In the genomic region with DNA sequence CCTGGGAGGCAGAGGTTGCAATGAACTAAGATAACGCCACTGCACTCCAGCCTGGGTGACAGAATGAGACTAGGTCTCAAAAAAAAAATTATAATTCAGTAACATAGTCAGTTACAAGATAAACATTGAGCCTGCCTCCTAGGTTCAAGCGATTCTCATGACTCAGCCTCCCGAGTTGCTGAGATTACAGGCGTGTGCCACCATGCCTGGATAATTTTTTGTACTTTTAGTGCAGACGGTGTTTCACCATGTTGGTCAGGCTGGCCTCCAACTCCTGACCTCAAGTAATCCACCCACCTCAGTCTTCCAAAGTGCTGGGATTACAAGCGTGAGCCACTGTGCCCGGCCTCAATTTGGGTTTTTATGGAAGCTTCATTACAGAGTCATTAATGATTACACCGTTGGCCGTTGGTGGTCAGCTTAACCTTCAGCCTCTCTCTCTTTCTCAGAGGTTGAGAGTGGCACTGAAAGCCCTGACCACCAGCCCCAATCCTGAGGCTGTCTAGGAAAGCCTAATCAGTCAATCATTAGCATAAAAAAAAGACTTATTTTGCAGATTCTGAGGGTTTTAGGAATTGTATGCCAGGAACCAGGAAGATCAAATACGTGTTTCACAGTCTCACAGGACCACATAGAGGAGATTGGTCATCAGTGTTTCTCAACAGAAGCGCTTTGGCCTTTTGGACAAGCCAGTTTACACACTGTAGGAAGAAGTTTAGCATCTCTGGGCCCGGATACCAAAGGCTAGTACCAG, we compare ENCODE assay signal across 11 cellular contexts. TPM values are rescaled to one million over a fixed set of nuclear protein-coding genes. Genes with fewer than 3 reads are reported as not detected.
DNase-seq lines count a peak whose midpoint lies in the region; ATAC-seq and TF ChIP-seq lines count a peak whose summit lies in the region.
"Had no signal": no experiment of that assay in that cellular context is flagged by ENCODE, and none has a peak within 500 bp of the region (broad histone marks: within the 10 kb centered on the region; RNA-seq: fewer than 3 reads in every experiment).

No MANE protein-coding gene starts in this region.

- 75% methylated on average over 12 of the region's 12 CpGs for WGBS in liver
- 94% methylated on average over 12 of the region's 12 CpGs for WGBS in thyroid gland, 2 donors
- WGBS in spleen, 5 donors, result 88 to 95% (median 94%) methylated on average over 12 of the region's 12 CpGs

- no peaks in the 10 kb centered on the region for H3K79me2 ChIP-seq in HCT116 (ENCODE audit: insufficient read depth, low read length)

- no peaks in the 10 kb centered on the region for H3K4me1 Mint-ChIP-seq in activated T-helper 17 cell treated with anti-CD3 and anti-CD28 coated beads, Interleukin-2, amount 50 U/mL, for 72 hours

- H4K20me1 ChIP-seq in BLaER1 (no peaks in the 10 kb centered on the region), HCT116 (ENCODE audit: insufficient read depth) (no peaks in the 10 kb centered on the region)

- DNase-seq in HCT116 (ENCODE audit: low read depth, low spot score) (no peak), thyroid gland (no peak), spleen (no peak), SKM-1 (lab: John Stamatoyannopoulos, UW; ENCODE audit: unreplicated experiment) (no peak)
- DNase-seq: NCI-H2171; stimulated activated naive CD4-positive, alpha-beta T cell had no signal

- no peak overlapping the region for H3K27ac Mint-ChIP-seq in activated T-helper 17 cell treated with anti-CD3 and anti-CD28 coated beads, Interleukin-2, amount 50 U/mL, for 72 hours

- no peaks in the 10 kb centered on the region for H3K9me3 Mint-ChIP-seq in activated T-helper 17 cell treated with anti-CD3 and anti-CD28 coated beads, Interleukin-2, amount 50 U/mL, for 72 hours

- H3K27me3 Mint-ChIP-seq in activated T-helper 17 cell treated with anti-CD3 and anti-CD28 coated beads, Interleukin-2, amount 50 U/mL, for 72 hours, result no peaks in the 10 kb centered on the region

- H3K4me1 ChIP-seq in BLaER1 (peaks cover 31% of the 10 kb centered on the region), HCT116 (ENCODE audit: control insufficient read depth in 1 of 2, insufficient read depth in 2 of 2, low read length in 2 of 2) (peaks cover 6 to 10% of the 10 kb centered on the region in 2 experiments; a peak in 3 of 4 replicates), liver (ENCODE audit: control insufficient read depth in 4 of 4, insufficient read depth in 4 of 4, low read length in 3 of 4) (peaks cover 0 to 7% (median 3%) of the 10 kb centered on the region in 4 donors), thyroid gland (no peaks in the 10 kb centered on the region), spleen (peaks cover 4 to 45% (median 26%) of the 10 kb centered on the region in 6 donors)

- H3K9me2 ChIP-seq in HCT116 (ENCODE audit: insufficient read depth), result no peaks in the 10 kb centered on the region

- TF ChIP-seq CTCF in HCT116 (IDR thresholded peaks at IDR 0.05 in 2 of 3, conservative IDR thresholded peaks at IDR 0.05 in 1 of 3; ENCODE audit: borderline replicate concordance in 1 of 3, insufficient read depth in 1 of 3, low read depth in 2 of 3, low read length in 2 of 3) (no peak), liver (IDR thresholded peaks at IDR 0.05; ENCODE audit: low read depth, low read length, missing input control) (no peak), thyroid gland (IDR thresholded peaks at IDR 0.05) (no peak), spleen (IDR thresholded peaks at IDR 0.05 in 8 of 11, conservative IDR thresholded peaks at IDR 0.05 in 3 of 11) (no peak)

- RAD21 ChIA-PET in HCT116 (lab: Charles Lee; ENCODE audit: low non-redundant PET in 1 of 2, low total read pairs in 2 of 2, uncharacterized antibody in 2 of 2, unreplicated experiment in 2 of 2), result no interaction called here

- H3K36me3 ChIP-seq in BLaER1 (no peaks in the 10 kb centered on the region), HCT116 (ENCODE audit: control insufficient read depth in 1 of 2, insufficient read depth in 2 of 2, low read length in 2 of 2) (no peaks in the 10 kb centered on the region), liver (ENCODE audit: control insufficient read depth in 4 of 4, insufficient read depth in 3 of 4, low read depth in 1 of 4, low read length in 3 of 4) (peaks cover 0 to 1% (median 0%) of the 10 kb centered on the region in 4 donors), thyroid gland (no peaks in the 10 kb centered on the region), spleen (peaks cover 0 to 3% (median 0%) of the 10 kb centered on the region in 6 donors)
- H3K36me3 ChIP-seq: cardiac muscle cell had no signal

- H3K9ac ChIP-seq in BLaER1 (no peak overlapping the region), HCT116 (ENCODE audit: low read length) (no peak overlapping the region), liver (ENCODE audit: low read depth in 1 of 2, low read length in 2 of 2) (no peak overlapping the region)

- no peaks in the 10 kb centered on the region for H3K36me3 Mint-ChIP-seq in activated T-helper 17 cell treated with anti-CD3 and anti-CD28 coated beads, Interleukin-2, amount 50 U/mL, for 72 hours (ENCODE audit: low read depth)

- H3K9me3 ChIP-seq in BLaER1, result no peaks in the 10 kb centered on the region
- H3K9me3 ChIP-seq in HCT116 (ENCODE audit: control insufficient read depth in 1 of 2, insufficient read depth in 1 of 2, low read depth in 1 of 2, low read length in 2 of 2), result no peaks in the 10 kb centered on the region
- no peaks in the 10 kb centered on the region for H3K9me3 ChIP-seq in liver (ENCODE audit: control insufficient read depth in 4 of 4, low read length in 3 of 4)
- no peaks in the 10 kb centered on the region for H3K9me3 ChIP-seq in thyroid gland
- no peaks in the 10 kb centered on the region for H3K9me3 ChIP-seq in spleen

- CTCF ChIA-PET in HCT116 (lab: Charles Lee), result interaction anchor here (1.0 to 1.5 kb wide), 2 partner anchors 41 to 179 kb away, joined by 4 read pairs; no protein-coding TSS in a partner anchor

- TF ChIP-seq RAD21 in HCT116 (IDR thresholded peaks at IDR 0.05; ENCODE audit: low read depth), result no peak
- TF ChIP-seq RAD21 in liver (IDR thresholded peaks at IDR 0.05), result no peak

- no peak overlapping the region for H3K27ac ChIP-seq in BLaER1
- no peak overlapping the region for H3K27ac ChIP-seq in HCT116 (ENCODE audit: low read depth, low read length)
- H3K27ac ChIP-seq in liver (ENCODE audit: low read depth in 1 of 2, low read length in 2 of 2), result peak overlapping the region; percentile 5 to 54
- no peak overlapping the region for H3K27ac ChIP-seq in thyroid gland
- peak overlapping the region in 3 of 8 donors; percentile 95 to 98 (median 98) for H3K27ac ChIP-seq in spleen

- H3K27me3 ChIP-seq in BLaER1, result no peaks in the 10 kb centered on the region
- H3K27me3 ChIP-seq in HCT116 (ENCODE audit: insufficient read depth, low read length), result no peaks in the 10 kb centered on the region
- H3K27me3 ChIP-seq in liver (ENCODE audit: control insufficient read depth in 4 of 4, insufficient read depth in 4 of 4, low read length in 3 of 4), result no peaks in the 10 kb centered on the region
- H3K27me3 ChIP-seq in thyroid gland, result no peaks in the 10 kb centered on the region
- no peaks in the 10 kb centered on the region for H3K27me3 ChIP-seq in spleen (replicated peaks in 1 of 7)
- H3K27me3 ChIP-seq: cardiac muscle cell had no signal

- peak overlapping the region; percentile 80 for H3K4me2 ChIP-seq in BLaER1
- H3K4me2 ChIP-seq in HCT116 (ENCODE audit: low read length), result peak overlapping the region; percentile 92; the same call in 1 of the 2 replicates

- H3K4me3 Mint-ChIP-seq in activated T-helper 17 cell treated with anti-CD3 and anti-CD28 coated beads, Interleukin-2, amount 50 U/mL, for 72 hours, result peak overlapping the region; percentile 78

- H3K4me3 ChIP-seq in BLaER1, result no peak overlapping the region
- no peak overlapping the region; a peak in 1 of 4 replicates for H3K4me3 ChIP-seq in HCT116 (replicated peaks in 1 of 2; ENCODE audit: low read depth in 1 of 2, low read length in 2 of 2)
- no peak overlapping the region for H3K4me3 ChIP-seq in liver (ENCODE audit: low read depth in 1 of 3, low read length in 3 of 3)
- no peak overlapping the region for H3K4me3 ChIP-seq in thyroid gland (replicated peaks in 1 of 3)
- peak overlapping the region in 3 of 8 donors; percentile 57 to 79 (median 61) for H3K4me3 ChIP-seq in spleen

- ATAC-seq in HCT116 (no peak), GM18517 (IDR thresholded peaks at IDR 0.05; ENCODE audit: unreplicated experiment) (no peak)
- ATAC-seq in activated T-helper 17 cell treated with anti-CD3 and anti-CD28 coated beads, Interleukin-2, amount 50 U/mL, for 72 hours (replicated peaks), result no peak

- no TSS peak for BruUV-seq in HCT116 (replicated peaks; lab: Mats Ljungman, UMichigan)

- H2AFZ ChIP-seq in HCT116 (ENCODE audit: low read depth, low read length, poor library complexity, severe bottlenecking), result peak overlapping the region; percentile 0

- POLR2A ChIA-PET in HCT116 (lab: Charles Lee), result no interaction called here

- TF ChIP-seq POLR2A in HCT116 (IDR thresholded peaks at IDR 0.05; ENCODE audit: borderline replicate concordance, extremely low read depth, insufficient read depth, insufficient read length) (no peak), thyroid gland (IDR thresholded peaks at IDR 0.05) (no peak), spleen (IDR thresholded peaks at IDR 0.05) (no peak)

- intact Hi-C loops in HCT116 (cut with micrococcal nuclease) (no loop called here), thyroid gland (cut with DNase I) (no loop called here), spleen (cut with DNase I; ENCODE audit: low total_unique reads) (no loop called here)

TF ChIP-seq in HCT116, 20 proteins besides CTCF, POLR2A, EP300 and RAD21 (continues in another document):
- TF ChIP-seq TCF7L2 (IDR thresholded peaks at IDR 0.05; ENCODE audit: borderline replicate concordance, extremely low read depth, insufficient read depth, insufficient read length) (no peak), ELF1 (IDR thresholded peaks at IDR 0.05; ENCODE audit: borderline replicate concordance, low read depth) (no peak), YY1 (IDR thresholded peaks at IDR 0.05; ENCODE audit: extremely low read depth, insufficient replicate concordance, low read depth, low read length) (no peak), SP1 (IDR thresholded peaks at IDR 0.05; ENCODE audit: low read depth) (no peak)

TF ChIP-seq in liver, 16 proteins besides CTCF, POLR2A, EP300 and RAD21:
- TF ChIP-seq ATF3 (IDR thresholded peaks at IDR 0.05) (no peak), HNF4A (conservative IDR thresholded peaks at IDR 0.05) (peak; percentile 31 to 43)
TF ChIP-seq in liver: peak in this region for 1.

RNA-seq across cellular contexts. Expression of gene LRRC37A3, which starts 1.3 kb away (rescaled TPM):
- total RNA-seq in HCT116 (2021; ENCODE audit: unreplicated experiment), result 7.7 TPM
- polyA plus RNA-seq in HCT116 (2012), result 1.5 and 3.0 TPM in 2 replicates
- total RNA-seq in activated T-helper 17 cell treated with anti-CD3 and anti-CD28 coated beads, Interleukin-2, amount 50 U/mL, for 72 hours, result 10 to 100 TPM; 10.1 to 17.4 TPM
- total RNA-seq in liver, result 1 to 10 TPM; 4.5 TPM
- 1 to 10 TPM in 1 of 2 donors, under 1 TPM in 1; 0.46 to 1.6 TPM for polyA plus RNA-seq in liver
- 10 to 100 TPM in 3 of 4 donors, 1 to 10 TPM in 1; 9.2 to 20.3 (median 12.8) TPM for total RNA-seq in thyroid gland
- total RNA-seq in spleen, result 10 to 100 TPM in 5 of 7 donors, 1 to 10 TPM in 2; 7.6 to 44.8 (median 19.3) TPM
- 1 to 10 TPM; 1.8 to 2.8 (median 2.4) TPM for polyA plus RNA-seq in spleen

Comparison
In these comparisons a context has a peak if more than half of its experiments do, and no peak if none do; other contexts are left out.
1. H3K27ac ChIP-seq: peak in liver (2 of 2); none in BLaER1 (single experiment), HCT116 (single experiment) and thyroid gland (0 of 3).